ENCODE assay signal across 8 cellular contexts in the genomic region with DNA sequence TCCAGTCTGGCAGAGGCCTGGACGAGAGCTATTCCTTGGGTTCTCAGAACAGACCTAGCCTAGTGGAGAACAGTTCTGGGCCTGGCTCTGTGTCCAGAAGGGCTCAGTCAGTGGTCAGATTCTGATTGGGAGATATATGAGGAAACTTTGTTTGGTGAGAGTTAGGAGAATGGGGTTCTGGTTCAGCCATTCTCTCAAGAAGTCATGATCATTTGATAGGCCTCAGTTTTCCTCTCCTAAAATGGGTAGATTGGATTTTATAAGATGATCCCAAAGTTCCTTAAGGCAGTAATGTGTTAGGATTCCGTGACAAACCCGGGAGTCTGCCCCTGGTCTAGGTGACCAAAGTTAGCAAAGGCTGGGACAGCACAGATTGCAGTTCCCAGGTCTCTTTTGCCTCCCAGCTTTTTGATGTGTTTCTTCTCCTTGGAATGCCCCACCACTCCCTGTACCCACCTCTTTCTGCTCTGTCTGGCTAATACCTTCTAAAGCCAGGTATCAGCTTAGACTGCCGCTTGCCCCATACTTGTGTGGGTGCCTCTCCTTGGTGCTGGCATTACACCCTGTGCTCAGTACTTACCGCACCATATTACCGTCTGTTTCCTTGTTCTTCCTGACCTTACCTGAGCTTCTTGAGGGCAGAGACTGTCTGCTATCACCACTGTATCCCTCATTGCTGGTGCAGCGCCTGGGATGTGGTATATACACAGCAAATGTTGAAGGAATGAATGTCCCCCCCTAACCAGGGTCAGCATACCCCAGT. TPM values are rescaled to one million over a fixed set of nuclear protein-coding genes. Genes with fewer than 3 reads are reported as not detected.
DNase-seq lines count a peak whose midpoint lies in the region; ATAC-seq lines count a peak whose summit lies in the region.
"Had no signal": no experiment of that assay in that cellular context is flagged by ENCODE, and none has a peak within 500 bp of the region (broad histone marks: within the 10 kb centered on the region; RNA-seq: fewer than 3 reads in every experiment).

No MANE protein-coding gene starts in this region.

- peak; percentile 4 for ATAC-seq in left lobe of liver
- no peak for ATAC-seq in stimulated activated naive B cell treated with anti-CD40 and anti-IgM and Interleukin-4, amounts not matched to agents 10 μg/mL and 1 μg/mL and 100 μg/mL, for 72 hours (replicated peaks)
- no peak for ATAC-seq in HG03469 (IDR thresholded peaks at IDR 0.05; ENCODE audit: unreplicated experiment)

- peak overlapping the region in 3 of 4 donors; percentile 16 to 91 (median 85) for H3K4me3 Mint-ChIP-seq in IgD-negative memory B cell
- H3K4me3 Mint-ChIP-seq in activated naive CD8-positive, alpha-beta T cell = peak overlapping the region; percentile 75
- H3K4me3 Mint-ChIP-seq in stimulated activated naive B cell treated with anti-CD40 and anti-IgM and Interleukin-4, amounts not matched to agents 10 μg/mL and 1 μg/mL and 100 μg/mL, for 72 hours = peak overlapping the region; percentile 24 to 37

- no peaks in the 10 kb centered on the region for H3K27me3 Mint-ChIP-seq in IgD-negative memory B cell
- H3K27me3 Mint-ChIP-seq in activated naive CD8-positive, alpha-beta T cell = no peaks in the 10 kb centered on the region
- H3K27me3 Mint-ChIP-seq in stimulated activated naive B cell treated with anti-CD40 and anti-IgM and Interleukin-4, amounts not matched to agents 10 μg/mL and 1 μg/mL and 100 μg/mL, for 72 hours = no peaks in the 10 kb centered on the region

- DNase-seq in left lobe of liver (ENCODE audit: low spot score) (no peak), DMS79 (lab: John Stamatoyannopoulos, UW) (no peak)
- DNase-seq in stimulated activated naive B cell treated with anti-CD40 and anti-IgM and Interleukin-4, amounts not matched to agents 10 μg/mL and 1 μg/mL and 100 μg/mL, for 72 hours = no peak
- no peak for DNase-seq in central memory CD4-positive, alpha-beta T cell
- DNase-seq: NCI-H1105 had no signal

- H3K36me3 Mint-ChIP-seq in IgD-negative memory B cell = peaks cover 5% of the 10 kb centered on the region
- peaks cover 9% of the 10 kb centered on the region for H3K36me3 Mint-ChIP-seq in activated naive CD8-positive, alpha-beta T cell
- H3K36me3 Mint-ChIP-seq in stimulated activated naive B cell treated with anti-CD40 and anti-IgM and Interleukin-4, amounts not matched to agents 10 μg/mL and 1 μg/mL and 100 μg/mL, for 72 hours = peaks cover 26 to 37% of the 10 kb centered on the region in 2 donors

- H3K27ac Mint-ChIP-seq in IgD-negative memory B cell = peak overlapping the region; percentile 90 to 94 (median 94)
- peak overlapping the region; percentile 97 for H3K27ac Mint-ChIP-seq in activated naive CD8-positive, alpha-beta T cell
- H3K27ac Mint-ChIP-seq in stimulated activated naive B cell treated with anti-CD40 and anti-IgM and Interleukin-4, amounts not matched to agents 10 μg/mL and 1 μg/mL and 100 μg/mL, for 72 hours = peak overlapping the region; percentile 89

- peaks cover 66 to 80% (median 77%) of the 10 kb centered on the region in 3 donors for H3K4me1 Mint-ChIP-seq in IgD-negative memory B cell
- peaks cover 81% of the 10 kb centered on the region for H3K4me1 Mint-ChIP-seq in activated naive CD8-positive, alpha-beta T cell (ENCODE audit: low read depth)
- peaks cover 65 to 96% of the 10 kb centered on the region in 2 donors for H3K4me1 Mint-ChIP-seq in stimulated activated naive B cell treated with anti-CD40 and anti-IgM and Interleukin-4, amounts not matched to agents 10 μg/mL and 1 μg/mL and 100 μg/mL, for 72 hours

- H3K9me3 Mint-ChIP-seq in IgD-negative memory B cell = peaks cover 0 to 7% (median under 1%) of the 10 kb centered on the region in 3 donors
- H3K9me3 Mint-ChIP-seq in activated naive CD8-positive, alpha-beta T cell (ENCODE audit: low read depth) = peaks cover under 1% of the 10 kb centered on the region
- H3K9me3 Mint-ChIP-seq in stimulated activated naive B cell treated with anti-CD40 and anti-IgM and Interleukin-4, amounts not matched to agents 10 μg/mL and 1 μg/mL and 100 μg/mL, for 72 hours = peaks cover 6 to 10% of the 10 kb centered on the region in 2 donors

RNA-seq across cellular contexts. Expression of a gene that starts 25.5 kb away (rescaled TPM):
- polyA plus RNA-seq in IgD-negative memory B cell = 14.3 TPM
- 14.8 TPM for total RNA-seq in left lobe of liver

Comparison
In these comparisons a context has a peak if more than half of its experiments do, and no peak if none do; other contexts are left out.
1. H3K4me3 Mint-ChIP-seq: peak in every context shown above with its lines; median percentile 85 in IgD-negative memory B cell; 75 in activated naive CD8-positive, alpha-beta T cell; 30 in stimulated activated naive B cell treated with anti-CD40 and anti-IgM and Interleukin-4, amounts not matched to agents 10 μg/mL and 1 μg/mL and 100 μg/mL, for 72 hours.